ENCODE assay signal across 14 cellular contexts in the genomic region with DNA sequence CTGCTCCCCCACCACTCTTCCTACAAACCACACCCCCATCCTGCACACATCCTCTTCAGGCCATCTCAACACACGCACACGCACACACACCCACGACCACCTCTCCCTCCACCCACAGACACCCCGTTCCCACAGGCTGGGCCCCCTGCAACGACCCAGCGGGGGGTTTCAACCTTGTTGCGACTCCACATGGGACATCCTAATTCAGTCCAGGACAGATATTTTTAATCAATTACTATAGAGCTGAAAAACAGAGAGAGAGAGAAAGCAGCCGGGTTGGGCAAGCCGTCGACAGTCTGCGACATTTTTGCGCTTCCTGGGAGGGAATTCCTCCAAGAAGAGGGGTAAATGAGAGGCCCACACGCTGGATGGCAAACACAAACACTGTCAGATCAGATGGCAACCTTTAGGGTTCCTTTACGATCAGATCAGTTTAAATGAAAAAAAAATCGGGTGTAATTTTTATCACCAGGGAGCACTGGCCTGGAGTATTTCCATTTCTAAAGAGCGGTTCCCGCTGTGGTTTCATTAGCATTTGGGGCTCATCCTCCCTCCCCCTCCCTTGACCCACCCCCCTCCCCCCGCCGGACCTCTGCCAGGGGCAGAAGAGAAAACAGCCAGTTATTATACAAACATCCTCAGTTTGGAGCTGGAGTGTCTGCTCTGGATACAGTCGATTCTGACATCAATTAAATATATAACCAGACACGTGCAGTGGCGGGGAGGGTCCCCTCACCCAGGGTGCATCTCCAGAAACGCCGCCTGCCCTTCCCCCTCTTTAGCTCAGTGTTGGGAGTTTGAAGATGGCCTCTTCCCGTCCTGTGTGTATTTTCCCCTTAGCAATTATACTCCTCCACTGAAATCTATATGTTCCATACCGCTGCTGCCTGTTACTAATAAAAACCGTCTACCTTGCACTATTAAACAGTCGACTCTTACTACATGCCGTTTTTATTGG. TPM values are rescaled to one million over a fixed set of nuclear protein-coding genes. Genes with fewer than 3 reads are reported as not detected.
DNase-seq lines count a peak whose midpoint lies in the region; ATAC-seq and TF ChIP-seq lines count a peak whose summit lies in the region.
"Had no signal": no experiment of that assay in that cellular context is flagged by ENCODE, and none has a peak within 500 bp of the region (broad histone marks: within the 10 kb centered on the region; RNA-seq: fewer than 3 reads in every experiment).

No MANE protein-coding gene starts in this region.

- H3K36me3 ChIP-seq in HEK293 (ENCODE audit: control insufficient read depth in 2 of 2, insufficient read depth in 1 of 2, low read length in 2 of 2): no peaks in the 10 kb centered on the region
- no peaks in the 10 kb centered on the region for H3K36me3 ChIP-seq in mammary epithelial cell (ENCODE audit: insufficient read depth, low read length)
- no peaks in the 10 kb centered on the region for H3K36me3 ChIP-seq in mesendoderm (ENCODE audit: control insufficient read depth, insufficient read depth, low read length)

- no peaks in the 10 kb centered on the region for H3K79me1 ChIP-seq in mesendoderm (ENCODE audit: low read length)

- H2AFZ ChIP-seq in mammary epithelial cell (ENCODE audit: low read depth, low read length): peak overlapping the region; percentile 56

- no peak overlapping the region for H4K8ac ChIP-seq in mesendoderm (ENCODE audit: low read depth, low read length)

- no peak overlapping the region for H2BK5ac ChIP-seq in mesendoderm (ENCODE audit: low read length)

- TF ChIP-seq CTCF in AG10803 (conservative IDR thresholded peaks at IDR 0.05; ENCODE audit: low read length) (no peak), HEK293 (tag by site-specific recombination; IDR thresholded peaks at IDR 0.05) (no peak), mammary epithelial cell (conservative IDR thresholded peaks at IDR 0.05 in 1 of 2, IDR thresholded peaks at IDR 0.05 in 1 of 2; ENCODE audit: extremely low read depth in 1 of 2, insufficient read depth in 1 of 2, low read depth in 1 of 2, low read length in 2 of 2) (no peak), GM10266 (IDR thresholded peaks at IDR 0.05; ENCODE audit: control insufficient read depth, insufficient read depth, low read depth, missing control alignments) (no peak)

- BruUV-seq in mammary epithelial cell (replicated peaks; lab: Mats Ljungman, UMichigan): no TSS peak

- WGBS in mammary epithelial cell (ENCODE audit: low coverage, missing lambda C conversion rate): 31% methylated on average over 26 of the region's 29 CpGs
- WGBS in mesendoderm (ENCODE audit: extremely low coverage, insufficient coverage, low lambda C conversion rate): no CpG with 5 or more reads among the region's 29 CpGs

- H3K4me2 ChIP-seq in mammary epithelial cell (ENCODE audit: insufficient read depth, low read depth, low read length) (peak overlapping the region; percentile 97), mesendoderm (ENCODE audit: low read length) (no peak overlapping the region)

- H3K9ac ChIP-seq in mammary epithelial cell (ENCODE audit: insufficient read depth, low read length) (peak overlapping the region; percentile 56), mesendoderm (ENCODE audit: low read length) (no peak overlapping the region)

- no peak overlapping the region for H2AK5ac ChIP-seq in mesendoderm (ENCODE audit: low read length)

- H3K56ac ChIP-seq in mesendoderm (ENCODE audit: low read length): peak overlapping the region; percentile 19

- no peak overlapping the region for H3K18ac ChIP-seq in mesendoderm (ENCODE audit: low read length)

- CTCF ChIA-PET in HEK293 (lab: Yijun Ruan, JAX) (interaction anchor here (0.6 kb wide), 1 partner anchor 10 kb away, joined by 3 read pairs; no protein-coding TSS in a partner anchor), mammary epithelial cell (lab: Charles Lee; ENCODE audit: low non-redundant PET) (interaction anchor here (0.6 kb wide), 1 partner anchor 1505 kb away, joined by 8 read pairs; no protein-coding TSS in a partner anchor)

- H3K4ac ChIP-seq in mesendoderm (ENCODE audit: low read depth, low read length): no peak overlapping the region

- H3K27ac ChIP-seq in HEK293 (ENCODE audit: extremely low read depth, low read depth, low read length) (no peak overlapping the region), mammary epithelial cell (ENCODE audit: insufficient read depth, low read depth, low read length) (peak overlapping the region; percentile 45), mesendoderm (ENCODE audit: low read depth, low read length) (no peak overlapping the region)
- H3K27ac ChIP-seq: C4-2B, psoas muscle had no signal

- H3K4me1 ChIP-seq in HEK293 (ENCODE audit: control insufficient read depth, insufficient read depth, low read length) (no peaks in the 10 kb centered on the region), mammary epithelial cell (ENCODE audit: insufficient read depth, low read length) (peaks cover 47% of the 10 kb centered on the region), mesendoderm (ENCODE audit: control insufficient read depth, low read depth, low read length) (no peaks in the 10 kb centered on the region)
- H3K4me1 ChIP-seq: psoas muscle had no signal

- no peak overlapping the region for H4K5ac ChIP-seq in mesendoderm (ENCODE audit: low read length)

- ATAC-seq in GM18868 (IDR thresholded peaks at IDR 0.05; ENCODE audit: unreplicated experiment): no peak
- no peak for ATAC-seq in HG02973 (IDR thresholded peaks at IDR 0.05; ENCODE audit: unreplicated experiment)
- ATAC-seq: Panc1, psoas muscle had no signal

- H3K4me3 ChIP-seq in AG10803 (ENCODE audit: low read length): peak overlapping the region; percentile 73
- no peak overlapping the region for H3K4me3 ChIP-seq in HEK293 (ENCODE audit: low read depth, low read length)
- H3K4me3 ChIP-seq in mammary epithelial cell (replicated peaks in 1 of 3; ENCODE audit: insufficient read depth in 1 of 3, low read depth in 2 of 3, low read length in 3 of 3): peak overlapping the region; percentile 30 to 84 (median 63)
- H3K4me3 ChIP-seq in mesendoderm (ENCODE audit: low read length): no peak overlapping the region
- H3K4me3 ChIP-seq: psoas muscle had no signal

- H2BK120ac ChIP-seq in mesendoderm (ENCODE audit: low read depth, low read length): no peak overlapping the region

- dilution Hi-C loops in mammary epithelial cell (cut with HindIII; ENCODE audit: low sequenced_read_pairs): no loop called here

- H3K9me3 ChIP-seq in HEK293 (ENCODE audit: control insufficient read depth, insufficient read depth, low read depth, low read length) (no peaks in the 10 kb centered on the region; the same call in 1 of the 2 replicates), mammary epithelial cell (replicated peaks; ENCODE audit: insufficient read depth, low read length) (peaks cover 10% of the 10 kb centered on the region)
- H3K9me3 ChIP-seq: psoas muscle had no signal

- no peak overlapping the region for H3K23ac ChIP-seq in mesendoderm (ENCODE audit: low read length)

- H2BK15ac ChIP-seq in mesendoderm (replicated peaks; ENCODE audit: low read depth): no peak overlapping the region

- DNase-seq in AG10803 (ENCODE audit: low read depth) (peak; percentile 41), mammary epithelial cell (peak; percentile 8), mesendoderm (peak; percentile 53), middle frontal gyrus (ENCODE audit: extremely low spot score, low spot score) (no peak), GM10266 (ENCODE audit: extremely low spot score) (no peak)
- DNase-seq: effector memory CD4-positive, alpha-beta T cell; Karpas-422; psoas muscle; stimulated activated naive CD4-positive, alpha-beta T cell had no signal

- intact Hi-C loops in mammary epithelial cell (cut with micrococcal nuclease): loop anchor here (1.0 to 5.0 kb wide), 5 partner anchors 52 to 1544 kb away; partner anchors contain the start of gene NDUFS6

- H3K79me2 ChIP-seq in mammary epithelial cell (ENCODE audit: insufficient read depth, low read length): peaks cover 52% of the 10 kb centered on the region
- H3K79me2 ChIP-seq in mesendoderm (ENCODE audit: control insufficient read depth, insufficient read depth, low read length): no peaks in the 10 kb centered on the region

- peaks cover 7% of the 10 kb centered on the region for H4K20me1 ChIP-seq in mammary epithelial cell (ENCODE audit: insufficient read depth, low read length)

- POLR2A ChIA-PET in HEK293 (lab: Yijun Ruan, JAX): no interaction called here

- H3K27me3 ChIP-seq in mammary epithelial cell (ENCODE audit: insufficient read depth, low read length) (no peaks in the 10 kb centered on the region), mesendoderm (ENCODE audit: insufficient read depth, low read length, poor library complexity) (peaks cover 34% of the 10 kb centered on the region)

- in situ Hi-C loops in mammary epithelial cell (cut with MboI; ENCODE audit: low sequenced_read_pairs in 2 of 2): loop anchor here in 1 of 2 donors (25.0 kb wide), 1 partner anchor 559 kb away; no protein-coding TSS in a partner anchor

TF ChIP-seq in HEK293, 187 proteins besides CTCF, POLR2A, EP300 and RAD21:
- TF ChIP-seq SETDB1 (IDR thresholded peaks at IDR 0.05; ENCODE audit: insufficient read length, low read length) (no peak), ZFHX2 (tag by site-specific recombination; conservative IDR thresholded peaks at IDR 0.05) (peak; percentile 57), TCF7L2 (IDR thresholded peaks at IDR 0.05; ENCODE audit: borderline replicate concordance, low read depth, low read length) (no peak), ZNF670 (tag by site-specific recombination; IDR thresholded peaks at IDR 0.05; ENCODE audit: low read depth) (no peak), EGR2 (tag by site-specific recombination; IDR thresholded peaks at IDR 0.05; ENCODE audit: low read depth) (peak; percentile 71)

RNA-seq across cellular contexts. Expression of gene IRX2, which starts 2.3 kb away (rescaled TPM):
- total RNA-seq in mammary epithelial cell: 10 to 100 TPM; 41.5 to 69.0 TPM
- polyA plus RNA-seq in mammary epithelial cell: 18.4 TPM
- polyA minus RNA-seq in mammary epithelial cell: 4.8 TPM
- polyA plus RNA-seq in mesendoderm (2013, experiment 1 of 2): 9.4 TPM
- polyA plus RNA-seq in mesendoderm (2013, experiment 2 of 2): 10.5 TPM

Comparison
In these comparisons a context has a peak if more than half of its experiments do, and no peak if none do; other contexts are left out.
1. DNase-seq: peak in AG10803 (single experiment), mammary epithelial cell (single experiment) and mesendoderm (single experiment); none in middle frontal gyrus (single experiment) and GM10266 (single experiment).
2. H3K4me3 ChIP-seq: peak in AG10803 (single experiment) and mammary epithelial cell (3 of 3); none in HEK293 (single experiment) and mesendoderm (single experiment).